ENCODE assay signal across 29 cellular contexts in genomic region chr1:43875327-43875726, GRCh38. TPM values are rescaled to one million over a fixed set of nuclear protein-coding genes. Genes with fewer than 3 reads are reported as not detected.
"Had no signal": no experiment of that assay in that cellular context is flagged by ENCODE, and none has a peak within 500 bp of the region (broad histone marks: within the 10 kb centered on the region; RNA-seq: fewer than 3 reads in every experiment).

No MANE protein-coding gene starts in this region.

- ATAC-seq: activated CD8-positive, alpha-beta memory T cell treated with anti-CD3 and anti-CD28 coated beads, Interleukin-2, amount 10 ng/mL, durations not matched to agents 7 days and 5 days had no signal

- H3K4me3 ChIP-seq: cardiac muscle cell had no signal

- H3K36me3 ChIP-seq: brain microvascular endothelial cell, cardiac muscle cell, WERI-Rb-1 had no signal

- H3K27me3 Mint-ChIP-seq: activated CD4-positive, alpha-beta memory T cell treated with anti-CD3 and anti-CD28 coated beads, Interleukin-2, amount 10 ng/mL, durations not matched to agents 7 days and 5 days; activated CD8-positive, alpha-beta memory T cell treated with anti-CD3 and anti-CD28 coated beads, Interleukin-2, amount 10 ng/mL, durations not matched to agents 7 days and 5 days; activated naive CD4-positive, alpha-beta T cell treated with anti-CD3 and anti-CD28 coated beads, Interleukin-2, amount 10 ng/mL, durations not matched to agents 7 days and 5 days; activated naive CD8-positive, alpha-beta T cell treated with anti-CD3 and anti-CD28 coated beads for 36 hours; central memory CD8-positive, alpha-beta T cell had no signal

- H3K27me3 ChIP-seq: brain microvascular endothelial cell, cardiac muscle cell had no signal

- H3K27ac Mint-ChIP-seq: activated CD4-positive, alpha-beta memory T cell treated with anti-CD3 and anti-CD28 coated beads, Interleukin-2, amount 10 ng/mL, durations not matched to agents 7 days and 5 days; activated CD8-positive, alpha-beta memory T cell treated with anti-CD3 and anti-CD28 coated beads, Interleukin-2, amount 10 ng/mL, durations not matched to agents 7 days and 5 days; activated naive CD4-positive, alpha-beta T cell treated with anti-CD3 and anti-CD28 coated beads, Interleukin-2, amount 10 ng/mL, durations not matched to agents 7 days and 5 days; activated naive CD8-positive, alpha-beta T cell treated with anti-CD3 and anti-CD28 coated beads for 36 hours had no signal

- H3K4me1 Mint-ChIP-seq: activated CD8-positive, alpha-beta memory T cell treated with anti-CD3 and anti-CD28 coated beads, Interleukin-2, amount 10 ng/mL, durations not matched to agents 7 days and 5 days; activated naive CD4-positive, alpha-beta T cell treated with anti-CD3 and anti-CD28 coated beads, Interleukin-2, amount 10 ng/mL, durations not matched to agents 7 days and 5 days; activated naive CD8-positive, alpha-beta T cell treated with anti-CD3 and anti-CD28 coated beads for 36 hours; central memory CD8-positive, alpha-beta T cell had no signal

- DNase-seq: activated CD4-positive, alpha-beta memory T cell treated with anti-CD3 and anti-CD28 coated beads, Interleukin-2, amount 10 ng/mL, durations not matched to agents 7 days and 5 days; activated CD4-positive, alpha-beta T cell treated with anti-CD3 and anti-CD28 coated beads for 1 hour; activated CD4-positive, alpha-beta T cell treated with anti-CD3 and anti-CD28 coated beads for 48 hours; activated CD4-positive, CD25-positive, alpha-beta regulatory T cell; activated CD8-positive, alpha-beta memory T cell treated with anti-CD3 and anti-CD28 coated beads for 24 hours; activated CD8-positive, alpha-beta memory T cell treated with anti-CD3 and anti-CD28 coated beads, Interleukin-2, amount 10 ng/mL, durations not matched to agents 7 days and 5 days; activated CD8-positive, alpha-beta memory T cell treated with anti-CD3 and anti-CD28 coated beads, Interleukin-2, amount 50 U/mL, for 48 hours; activated effector memory CD4-positive, alpha-beta T cell treated with Interleukin-2 at 50 U/mL for 16 hours; activated naive CD4-positive, alpha-beta T cell treated with anti-CD3 and anti-CD28 coated beads, Interleukin-2, amount 10 ng/mL, durations not matched to agents 7 days and 5 days; activated naive CD8-positive, alpha-beta T cell treated with anti-CD3 and anti-CD28 coated beads for 36 hours; activated T-cell treated with anti-CD3 and anti-CD28 coated beads, Interleukin-2, amount 50 U/mL, for 48 hours; amniotic stem cell; aorta; brain microvascular endothelial cell; NCI-H1092 treated with DMSO at 0.1 percent for 48 hours; NCI-H1417 treated with DMSO at 0.1 percent for 48 hours; NCI-H187 treated with DMSO at 0.1 percent for 48 hours; NCI-H2081; NCI-H2171 treated with DMSO at 0.1 percent for 48 hours; NCI-H2227 treated with DMSO at 0.1 percent for 48 hours; NCI-H446; NCI-H510A treated with DMSO at 0.1 percent for 48 hours; NCI-H69; NK-92 treated with Interleukin-12 subunit alpha and Interleukin-12 subunit beta, amount 100 ng/mL, for 24 hours; Right ventricle myocardium superior; T1000; WERI-Rb-1 had no signal

- H3K27ac ChIP-seq: brain microvascular endothelial cell, cardiac muscle cell, WERI-Rb-1 had no signal

- H3K36me3 Mint-ChIP-seq: activated naive CD4-positive, alpha-beta T cell treated with anti-CD3 and anti-CD28 coated beads, Interleukin-2, amount 10 ng/mL, durations not matched to agents 7 days and 5 days; activated naive CD8-positive, alpha-beta T cell treated with anti-CD3 and anti-CD28 coated beads for 36 hours had no signal

- H3K9me3 Mint-ChIP-seq: activated CD4-positive, alpha-beta memory T cell treated with anti-CD3 and anti-CD28 coated beads, Interleukin-2, amount 10 ng/mL, durations not matched to agents 7 days and 5 days; activated naive CD4-positive, alpha-beta T cell treated with anti-CD3 and anti-CD28 coated beads, Interleukin-2, amount 10 ng/mL, durations not matched to agents 7 days and 5 days; activated naive CD8-positive, alpha-beta T cell treated with anti-CD3 and anti-CD28 coated beads for 36 hours; central memory CD8-positive, alpha-beta T cell had no signal

- H3K4me3 Mint-ChIP-seq: activated CD4-positive, alpha-beta memory T cell treated with anti-CD3 and anti-CD28 coated beads, Interleukin-2, amount 10 ng/mL, durations not matched to agents 7 days and 5 days; activated CD8-positive, alpha-beta memory T cell treated with anti-CD3 and anti-CD28 coated beads, Interleukin-2, amount 10 ng/mL, durations not matched to agents 7 days and 5 days; activated naive CD4-positive, alpha-beta T cell treated with anti-CD3 and anti-CD28 coated beads, Interleukin-2, amount 10 ng/mL, durations not matched to agents 7 days and 5 days; activated naive CD8-positive, alpha-beta T cell treated with anti-CD3 and anti-CD28 coated beads for 36 hours; central memory CD8-positive, alpha-beta T cell had no signal

RNA-seq across cellular contexts. Expression of gene ARTN, which starts 58.3 kb away (rescaled TPM):
- total RNA-seq: activated CD8-positive, alpha-beta memory T cell treated with anti-CD3 and anti-CD28 coated beads, Interleukin-2, amount 10 ng/mL, durations not matched to agents 7 days and 5 days; Right ventricle myocardium superior had no signal
